Comparison of ENCODE assay signal across 17 cellular contexts in genomic region chr2:110883401-110883800, GRCh38.
"Had no signal": no experiment of that assay in that cellular context is flagged by ENCODE, and none has a peak within 500 bp of the region (broad histone marks: within the 10 kb centered on the region; RNA-seq: fewer than 3 reads in every experiment).

No MANE protein-coding gene starts in this region.

- DNase-seq: activated CD4-positive, alpha-beta T cell treated with anti-CD3 and anti-CD28 coated beads, Interleukin-2, amount 50 U/mL, for 48 hours; activated naive CD4-positive, alpha-beta T cell; activated T-cell treated with anti-CD3 and anti-CD28 coated beads, Interleukin-2, amount 50 U/mL, for 4 hours; cerebellar nuclear complex; left ventricle myocardium superior; mammary epithelial cell; naive thymus-derived CD8-positive, alpha-beta T cell; retina; sigmoid colon; stimulated activated CD4-positive, alpha-beta T cell treated with anti-CD3 and anti-CD28 coated beads, Interleukin-2, amount 100 ng/mL, for 48 hours; stimulated activated naive CD4-positive, alpha-beta T cell; T1000 had no signal

- ATAC-seq: activated T-cell treated with anti-CD3 and anti-CD28 coated beads, Interleukin-2, amount 50 U/mL, for 4 hours; foreskin keratinocyte; left ventricle myocardium superior; naive thymus-derived CD8-positive, alpha-beta T cell; WTC11 had no signal

- H3K4me3 ChIP-seq: neural progenitor cell, sigmoid colon, thoracic aorta, vagina had no signal
